Comparison of ENCODE assay signal across 1 cellular context in the genomic region with DNA sequence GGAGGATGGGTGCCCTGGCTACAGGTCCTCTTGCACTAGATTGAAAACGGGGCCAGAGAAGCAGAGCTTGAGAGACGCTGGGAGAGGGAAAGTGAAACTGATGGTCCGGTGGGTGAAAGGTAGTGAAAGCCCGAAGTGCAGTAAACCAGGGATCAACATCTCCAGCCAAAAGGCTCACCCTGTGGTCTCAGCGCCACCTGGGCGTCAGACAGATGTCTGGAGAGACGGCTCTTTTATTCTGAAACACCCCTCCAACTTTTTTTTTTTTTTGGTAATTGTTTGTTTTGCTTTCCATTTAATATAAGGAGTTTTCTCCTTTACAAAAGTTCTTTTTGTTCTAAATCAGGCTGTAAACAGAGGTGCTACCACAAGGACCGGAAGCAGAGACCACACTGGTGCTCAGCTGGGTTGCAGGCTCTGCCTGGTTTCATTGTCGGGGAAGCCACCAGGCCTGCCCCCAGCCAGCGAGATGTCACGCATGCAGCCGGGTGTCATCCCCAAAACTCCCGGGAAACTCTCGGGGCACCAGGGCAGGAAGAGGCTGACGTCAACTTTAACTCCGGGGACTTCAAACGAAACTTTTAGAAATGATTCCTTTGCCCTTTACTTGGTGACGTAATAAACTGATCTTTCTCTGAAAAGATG.
TF ChIP-seq lines count a peak whose summit lies in the region.

No MANE protein-coding gene starts in this region.

TF ChIP-seq in IMR-90, 13 proteins besides CTCF, POLR2A, EP300 and RAD21 (continued from another document):
- TF ChIP-seq, protein P1, sequence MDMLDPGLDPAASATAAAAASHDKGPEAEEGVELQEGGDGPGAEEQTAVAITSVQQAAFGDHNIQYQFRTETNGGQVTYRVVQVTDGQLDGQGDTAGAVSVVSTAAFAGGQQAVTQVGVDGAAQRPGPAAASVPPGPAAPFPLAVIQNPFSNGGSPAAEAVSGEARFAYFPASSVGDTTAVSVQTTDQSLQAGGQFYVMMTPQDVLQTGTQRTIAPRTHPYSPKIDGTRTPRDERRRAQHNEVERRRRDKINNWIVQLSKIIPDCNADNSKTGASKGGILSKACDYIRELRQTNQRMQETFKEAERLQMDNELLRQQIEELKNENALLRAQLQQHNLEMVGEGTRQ (IDR thresholded peaks at IDR 0.05; ENCODE audit: low read depth, low read length): no peak
TF ChIP-seq in IMR-90: peak in this region for 1.
